8 cellular contexts compared by ENCODE assay signal in the genomic region with DNA sequence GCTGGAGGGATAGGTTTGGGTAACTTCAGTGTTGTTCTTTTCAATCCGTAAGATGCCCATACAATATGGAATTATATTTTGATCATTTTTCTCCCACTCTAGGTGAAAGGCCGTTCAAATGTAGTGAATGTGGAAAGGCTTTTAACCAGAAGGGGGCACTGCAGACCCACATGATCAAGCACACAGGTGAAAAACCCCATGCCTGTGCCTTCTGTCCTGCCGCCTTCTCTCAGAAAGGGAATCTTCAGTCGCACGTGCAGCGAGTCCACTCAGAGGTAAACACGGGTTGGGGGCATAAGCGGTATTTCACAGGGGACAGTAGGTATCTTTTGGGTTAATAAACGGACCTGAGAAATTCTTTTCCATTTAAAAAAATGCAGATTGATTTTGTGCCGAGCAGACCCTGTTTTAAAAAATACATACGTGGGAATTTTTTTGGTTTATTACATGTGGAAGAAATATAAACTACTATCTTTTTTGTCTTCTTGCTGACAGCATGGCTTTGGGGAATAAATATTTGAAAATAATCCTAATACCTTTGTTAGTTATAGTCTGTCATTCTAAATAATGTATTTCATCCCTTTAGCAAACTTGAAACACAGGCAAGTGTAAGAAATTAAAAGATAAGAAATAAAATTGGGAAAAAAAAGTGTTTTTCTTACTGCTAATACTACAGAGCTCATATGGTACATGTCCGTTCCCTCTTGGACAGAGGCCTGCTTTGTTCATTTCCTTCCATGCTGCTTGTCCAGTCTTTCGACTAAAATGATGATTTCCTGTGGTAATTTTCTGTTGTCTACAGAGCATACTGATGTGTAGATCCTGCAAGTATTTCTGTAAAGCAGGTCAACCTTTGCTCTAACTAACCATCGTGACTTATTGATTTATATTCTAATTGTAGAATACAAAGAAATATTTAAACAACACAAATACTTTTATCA. TPM values are rescaled to one million over a fixed set of nuclear protein-coding genes. Genes with fewer than 3 reads are reported as not detected.
DNase-seq lines count a peak whose midpoint lies in the region; ATAC-seq and TF ChIP-seq lines count a peak whose summit lies in the region.

No MANE protein-coding gene starts in this region.

- no peaks in the 10 kb centered on the region for H3F3A ChIP-seq in GM23338 (replicated peaks; ENCODE audit: low read depth)

- H3K27me3 Mint-ChIP-seq in GM23338 (ENCODE audit: insufficient read depth, low read depth, poor library complexity), result peaks cover 4% of the 10 kb centered on the region
- H3K27me3 Mint-ChIP-seq in activated CD4-positive, alpha-beta T cell treated with anti-CD3 and anti-CD28 coated beads, Interleukin-2, amount 10 ng/mL, durations not matched to agents 7 days and 5 days, result no peaks in the 10 kb centered on the region
- no peaks in the 10 kb centered on the region for H3K27me3 Mint-ChIP-seq in progenitor cell of endocrine pancreas

- H3K4me3 ChIP-seq in GM23338 (no peak overlapping the region), foreskin fibroblast (ENCODE audit: low read depth in 1 of 2, low read length in 2 of 2) (no peak overlapping the region)

- POLR2A ChIA-PET in activated CD4-positive, alpha-beta T cell treated with anti-CD3 and anti-CD28 coated beads, Interleukin-2, amount 10 ng/mL, durations not matched to agents 7 days and 5 days (lab: Charles Lee), result no interaction called here

- H3K36me3 Mint-ChIP-seq in GM23338 (ENCODE audit: low read depth) (peaks cover 9% of the 10 kb centered on the region), progenitor cell of endocrine pancreas (ENCODE audit: insufficient read depth) (peaks cover 11% of the 10 kb centered on the region)
- H3K36me3 Mint-ChIP-seq in activated CD4-positive, alpha-beta T cell treated with anti-CD3 and anti-CD28 coated beads, Interleukin-2, amount 10 ng/mL, durations not matched to agents 7 days and 5 days (ENCODE audit: low read depth), result peaks cover 16% of the 10 kb centered on the region

- DNase-seq in EH (ENCODE audit: low read depth) (peak; percentile 30), GM23338 (ENCODE audit: low spot score) (peak; percentile 86), NCI-H1694 treated with DMSO at 0.1 percent for 48 hours (lab: John Stamatoyannopoulos, UW) (peak; percentile 33), foreskin fibroblast (peak; percentile 9 to 58), progenitor cell of endocrine pancreas (ENCODE audit: low spot score, unreplicated experiment) (peak; percentile 33)
- DNase-seq in activated CD4-positive, alpha-beta T cell treated with anti-CD3 and anti-CD28 coated beads, Interleukin-2, amount 10 ng/mL, durations not matched to agents 7 days and 5 days, result peak; percentile 63

- H3K9me3 Mint-ChIP-seq in GM23338 (no peaks in the 10 kb centered on the region; the same call in 2 of the 3 replicates), progenitor cell of endocrine pancreas (ENCODE audit: low read depth) (no peaks in the 10 kb centered on the region)
- no peaks in the 10 kb centered on the region for H3K9me3 Mint-ChIP-seq in activated CD4-positive, alpha-beta T cell treated with anti-CD3 and anti-CD28 coated beads, Interleukin-2, amount 10 ng/mL, durations not matched to agents 7 days and 5 days

- H4K20me1 ChIP-seq in GM23338 (replicated peaks; ENCODE audit: insufficient read depth), result no peaks in the 10 kb centered on the region

- CTCF ChIA-PET in activated CD4-positive, alpha-beta T cell treated with anti-CD3 and anti-CD28 coated beads, Interleukin-2, amount 10 ng/mL, durations not matched to agents 7 days and 5 days (lab: Charles Lee), result interaction anchor here (0.7 kb wide), 1 partner anchor 88 kb away, joined by 3 read pairs; no protein-coding TSS in a partner anchor

- no peaks in the 10 kb centered on the region for H3K9me2 ChIP-seq in GM23338 (ENCODE audit: insufficient read depth)

- no peaks in the 10 kb centered on the region for H3K27me3 ChIP-seq in GM23338 (ENCODE audit: insufficient read depth)

- no peak overlapping the region for H3K27ac ChIP-seq in GM23338 (ENCODE audit: low read depth)

- H3K4me1 ChIP-seq in GM23338 (ENCODE audit: insufficient read depth), result no peaks in the 10 kb centered on the region

- H3K4me1 Mint-ChIP-seq in GM23338 (peaks cover 8% of the 10 kb centered on the region), progenitor cell of endocrine pancreas (ENCODE audit: low read depth) (peaks cover 1% of the 10 kb centered on the region)
- peaks cover 17% of the 10 kb centered on the region for H3K4me1 Mint-ChIP-seq in activated CD4-positive, alpha-beta T cell treated with anti-CD3 and anti-CD28 coated beads, Interleukin-2, amount 10 ng/mL, durations not matched to agents 7 days and 5 days

- TF ChIP-seq CTCF in GM23338 (conservative IDR thresholded peaks at IDR 0.05; ENCODE audit: low read depth in 2 of 2) (peak; percentile 82 to 95), foreskin fibroblast (IDR thresholded peaks at IDR 0.05; ENCODE audit: low read depth, low read length) (peak; percentile 42), progenitor cell of endocrine pancreas (IDR thresholded peaks at IDR 0.05; ENCODE audit: unreplicated experiment) (peak; percentile 78)

- ATAC-seq in GM23338, result peak; percentile 88
- ATAC-seq in HG03196 (IDR thresholded peaks at IDR 0.05; ENCODE audit: unreplicated experiment), result no peak
- no peak for ATAC-seq in GM21576 (IDR thresholded peaks at IDR 0.05; ENCODE audit: unreplicated experiment)

- no peak overlapping the region for H3K4me2 ChIP-seq in GM23338

- peak overlapping the region; percentile 49 for H3K27ac Mint-ChIP-seq in GM23338
- peak overlapping the region; percentile 71 for H3K27ac Mint-ChIP-seq in activated CD4-positive, alpha-beta T cell treated with anti-CD3 and anti-CD28 coated beads, Interleukin-2, amount 10 ng/mL, durations not matched to agents 7 days and 5 days
- no peak overlapping the region for H3K27ac Mint-ChIP-seq in progenitor cell of endocrine pancreas

- H3K79me2 ChIP-seq in GM23338 (replicated peaks; ENCODE audit: insufficient read depth), result no peaks in the 10 kb centered on the region

- no peak overlapping the region for H2AFZ ChIP-seq in GM23338

- 0 out of 2 replicates have a peak, but pooled peaks cover under 1% of the 10 kb centered on the region for H3K36me3 ChIP-seq in GM23338 (ENCODE audit: insufficient read depth)

- H3K4me3 Mint-ChIP-seq in GM23338, result no peak overlapping the region
- H3K4me3 Mint-ChIP-seq in activated CD4-positive, alpha-beta T cell treated with anti-CD3 and anti-CD28 coated beads, Interleukin-2, amount 10 ng/mL, durations not matched to agents 7 days and 5 days, result no peak overlapping the region
- H3K4me3 Mint-ChIP-seq in progenitor cell of endocrine pancreas (ENCODE audit: low read depth), result no peak overlapping the region

TF ChIP-seq in GM23338, 12 proteins besides CTCF, POLR2A, EP300 and RAD21 (continues in another document):
- TF ChIP-seq REST (IDR thresholded peaks at IDR 0.05; ENCODE audit: unreplicated experiment) (no peak), ZNF331 (CRISPR knock-in tag; IDR thresholded peaks at IDR 0.05; ENCODE audit: low read depth) (no peak), STAT1 (IDR thresholded peaks at IDR 0.05; ENCODE audit: unreplicated experiment) (no peak), EZH2phosphoT487 (IDR thresholded peaks at IDR 0.05; ENCODE audit: unreplicated experiment) (no peak), ETS1 (IDR thresholded peaks at IDR 0.05) (no peak), CREB1 (CRISPR knock-in tag; IDR thresholded peaks at IDR 0.05; ENCODE audit: low read depth) (no peak), EZH2 (IDR thresholded peaks at IDR 0.05; ENCODE audit: low read depth, unreplicated experiment) (no peak), POLR2AphosphoS5 (IDR thresholded peaks at IDR 0.05; ENCODE audit: low read depth) (no peak), NANOG (IDR thresholded peaks at IDR 0.05; ENCODE audit: borderline replicate concordance) (no peak)

RNA-seq across cellular contexts. Expression of gene ZNF236, which starts 53.3 kb away (rescaled TPM):
- 10.1 and 16.3 TPM in 2 replicates for total RNA-seq in GM23338 (2014; rRNA removed; shearing (Covaris generic))
- 6.4 and 8.9 TPM in 2 replicates for polyA plus RNA-seq in GM23338 (2016; fragmentation: Nextera tagmentation; extraction: Ambion mirVana)
- 10 to 100 TPM; 23.9 to 27.7 TPM for total RNA-seq in activated CD4-positive, alpha-beta T cell treated with anti-CD3 and anti-CD28 coated beads, Interleukin-2, amount 10 ng/mL, durations not matched to agents 7 days and 5 days
- 28.9 and 32.5 TPM in 2 replicates for total RNA-seq in progenitor cell of endocrine pancreas

Comparison
In these comparisons a context has a peak if more than half of its experiments do, and no peak if none do; other contexts are left out.
1. DNase-seq: peak in every context shown above with its lines; median percentile 86 in GM23338; 63 in activated CD4-positive, alpha-beta T cell treated with anti-CD3 and anti-CD28 coated beads, Interleukin-2, amount 10 ng/mL, durations not matched to agents 7 days and 5 days; 34 in foreskin fibroblast; 33 in NCI-H1694 treated with DMSO at 0.1 percent for 48 hours; 33 in progenitor cell of endocrine pancreas; 30 in EH.